14 cellular contexts compared by ENCODE assay signal in genomic region chr17:67414130-67414529, GRCh38. TPM values are rescaled to one million over a fixed set of nuclear protein-coding genes. Genes with fewer than 3 reads are reported as not detected.
DNase-seq lines count a peak whose midpoint lies in the region; ATAC-seq, FAIRE-seq and TF ChIP-seq lines count a peak whose summit lies in the region.
"Had no signal": no experiment of that assay in that cellular context is flagged by ENCODE, and none has a peak within 500 bp of the region (broad histone marks: within the 10 kb centered on the region; RNA-seq: fewer than 3 reads in every experiment).

No MANE protein-coding gene starts in this region.

- no peak for ATAC-seq in A549
- no peak for ATAC-seq in HCT116
- ATAC-seq in GM12878: no peak
- no peak for ATAC-seq in HG03108 (IDR thresholded peaks at IDR 0.05; ENCODE audit: unreplicated experiment)

- H3K9me1 ChIP-seq in keratinocyte (ENCODE audit: control insufficient read depth, extremely low read depth, insufficient read depth, low read length): no peaks in the 10 kb centered on the region

- SMC1A ChIA-PET in GM12878 (lab: Charles Lee; ENCODE audit: uncharacterized antibody, unreplicated experiment): no interaction called here

- WGBS in A549 (ENCODE audit: missing lambda C conversion rate): 84% methylated on average over 1 of the region's 1 CpG
- 4% methylated on average over 1 of the region's 1 CpG for WGBS in GM12878 (ENCODE audit: insufficient coverage, insufficient replicate concordance, low lambda C conversion rate, missing lambda C conversion rate)

- TF ChIP-seq CTCF in A549 (IDR thresholded peaks at IDR 0.05) (no peak), HCT116 (IDR thresholded peaks at IDR 0.05 in 2 of 3, conservative IDR thresholded peaks at IDR 0.05 in 1 of 3; ENCODE audit: borderline replicate concordance in 1 of 3, insufficient read depth in 1 of 3, low read depth in 2 of 3, low read length in 2 of 3) (no peak), GM12878 (IDR thresholded peaks at IDR 0.05 in 2 of 3, conservative IDR thresholded peaks at IDR 0.05 in 1 of 3; ENCODE audit: control insufficient read depth in 2 of 3, extremely low read depth in 1 of 3, insufficient read depth in 1 of 3, low read depth in 3 of 3, low read length in 3 of 3) (no peak), keratinocyte (optimal IDR thresholded peaks at IDR 0.05 in 1 of 3, IDR thresholded peaks at IDR 0.05 in 1 of 3, conservative IDR thresholded peaks at IDR 0.05 in 1 of 3; ENCODE audit: extremely low read depth in 1 of 3, insufficient read depth in 2 of 3, low read length in 3 of 3) (no peak)

- no peak for FAIRE-seq in A549 (lab: Jason Lieb, UNC)
- no peak for FAIRE-seq in GM12878 (lab: Jason Lieb, UNC)
- FAIRE-seq in keratinocyte (lab: Jason Lieb, UNC): no peak
- FAIRE-seq: GM19239 had no signal

- RAD21 ChIA-PET in HCT116 (lab: Charles Lee; ENCODE audit: low non-redundant PET in 1 of 2, low total read pairs in 2 of 2, uncharacterized antibody in 2 of 2, unreplicated experiment in 2 of 2) (no interaction called here), GM12878 (lab: Charles Lee; ENCODE audit: unreplicated experiment) (no interaction called here)

- BruUV-seq in HCT116 (replicated peaks; lab: Mats Ljungman, UMichigan) (no TSS peak), GM12878 (replicated peaks; lab: Mats Ljungman, UMichigan) (no TSS peak)

- H4K20me1 ChIP-seq in HCT116 (ENCODE audit: insufficient read depth) (no peaks in the 10 kb centered on the region), GM12878 (ENCODE audit: control insufficient read depth, insufficient read depth) (no peaks in the 10 kb centered on the region), keratinocyte (ENCODE audit: control insufficient read depth, extremely low read depth, insufficient read depth, low read length) (no peaks in the 10 kb centered on the region), Karpas-422 (ENCODE audit: insufficient read depth, low read depth, low read length) (no peaks in the 10 kb centered on the region)

- no peak overlapping the region for H3K4me3 ChIP-seq in A549
- H3K4me3 ChIP-seq in HCT116 (replicated peaks in 1 of 2; ENCODE audit: low read depth in 1 of 2, low read length in 2 of 2): no peak overlapping the region
- no peak overlapping the region for H3K4me3 ChIP-seq in GM12878
- H3K4me3 ChIP-seq in keratinocyte (ENCODE audit: control insufficient read depth in 2 of 3, extremely low read depth in 1 of 3, insufficient read depth in 2 of 3, low read depth in 1 of 3, low read length in 3 of 3): no peak overlapping the region
- no peak overlapping the region for H3K4me3 ChIP-seq in Karpas-422 (ENCODE audit: low read length)

- dilution Hi-C loops in keratinocyte (cut with MboI; ENCODE audit: extremely low pct_ligation_motif_present, low sequenced_read_pairs): no loop called here

- H3K4me1 ChIP-seq in A549 (peaks cover 7% of the 10 kb centered on the region; the same call in 2 of the 3 replicates), HCT116 (ENCODE audit: control insufficient read depth in 1 of 2, insufficient read depth in 2 of 2, low read length in 2 of 2) (peaks cover 17 to 49% of the 10 kb centered on the region in 2 experiments), GM12878 (ENCODE audit: control insufficient read depth, insufficient read depth, low read length) (no peaks in the 10 kb centered on the region), keratinocyte (ENCODE audit: control insufficient read depth, extremely low read depth, insufficient read depth, low read length) (peaks cover 13% of the 10 kb centered on the region), Karpas-422 (ENCODE audit: low read length) (no peaks in the 10 kb centered on the region)
- H3K4me1 ChIP-seq: Caco-2 had no signal

- H3K36me3 ChIP-seq in HCT116 (ENCODE audit: control insufficient read depth in 1 of 2, insufficient read depth in 2 of 2, low read length in 2 of 2) (no peaks in the 10 kb centered on the region), GM12878 (ENCODE audit: control insufficient read depth in 2 of 2, insufficient read depth in 2 of 2, low read length in 1 of 2) (no peaks in the 10 kb centered on the region; a peak in 1 of 4 replicates), keratinocyte (ENCODE audit: control insufficient read depth in 2 of 2, extremely low read depth in 1 of 2, insufficient read depth in 2 of 2, low read length in 2 of 2) (peaks cover 0 to 2% of the 10 kb centered on the region in 2 experiments), Karpas-422 (ENCODE audit: insufficient read depth, low read length) (no peaks in the 10 kb centered on the region)

- H3K9me2 ChIP-seq in HCT116 (ENCODE audit: insufficient read depth) (no peaks in the 10 kb centered on the region), Karpas-422 (replicated peaks; ENCODE audit: insufficient read depth, low read length) (no peaks in the 10 kb centered on the region)

- no peak for TF ChIP-seq POLR2A in A549 (IDR thresholded peaks at IDR 0.05; ENCODE audit: low read length)
- no peak for TF ChIP-seq POLR2A in HCT116 (IDR thresholded peaks at IDR 0.05; ENCODE audit: borderline replicate concordance, extremely low read depth, insufficient read depth, insufficient read length)
- no peak for TF ChIP-seq POLR2A in GM12878 (IDR thresholded peaks at IDR 0.05; ENCODE audit: low read depth, low read length)

- H3K79me2 ChIP-seq in HCT116 (ENCODE audit: insufficient read depth, low read length) (peaks cover 33% of the 10 kb centered on the region; the same call in 1 of the 2 replicates), GM12878 (ENCODE audit: control insufficient read depth, insufficient read depth, low read length) (peaks cover 25% of the 10 kb centered on the region), keratinocyte (ENCODE audit: control insufficient read depth, insufficient read depth, low read length) (peaks cover 38% of the 10 kb centered on the region), Karpas-422 (ENCODE audit: low read length) (no peaks in the 10 kb centered on the region)

- H3K4me2 ChIP-seq in A549 (no peak overlapping the region), HCT116 (ENCODE audit: low read length) (no peak overlapping the region), GM12878 (ENCODE audit: control insufficient read depth, insufficient read depth) (no peak overlapping the region), keratinocyte (ENCODE audit: control insufficient read depth, extremely low read depth, insufficient read depth, low read depth, low read length) (no peak overlapping the region), Karpas-422 (ENCODE audit: low read depth, low read length, poor library complexity, severe bottlenecking) (no peak overlapping the region)

- H3K9me3 ChIP-seq in A549: 0 out of 3 replicates have a peak, but pooled peaks cover 3% of the 10 kb centered on the region
- peaks cover 0 to 3% of the 10 kb centered on the region in 2 experiments; a peak in 1 of 4 replicates for H3K9me3 ChIP-seq in HCT116 (ENCODE audit: control insufficient read depth in 1 of 2, insufficient read depth in 1 of 2, low read depth in 1 of 2, low read length in 2 of 2)
- H3K9me3 ChIP-seq in GM12878 (replicated peaks; ENCODE audit: control insufficient read depth, insufficient read depth, low read length): no peaks in the 10 kb centered on the region; the same call in 2 of the 3 replicates
- no peaks in the 10 kb centered on the region for H3K9me3 ChIP-seq in keratinocyte (ENCODE audit: control insufficient read depth, low read depth, low read length)
- H3K9me3 ChIP-seq in Karpas-422 (ENCODE audit: low read length): peaks cover 6% of the 10 kb centered on the region; the same call in 1 of the 2 replicates
- H3K9me3 ChIP-seq: Caco-2 had no signal

- CTCF ChIA-PET in A549 (lab: Yijun Ruan, JAX) (no interaction called here), HCT116 (lab: Charles Lee) (no interaction called here), GM12878 (lab: Yijun Ruan, JAX) (no interaction called here)

- H2AFZ ChIP-seq in HCT116 (ENCODE audit: low read depth, low read length, poor library complexity, severe bottlenecking): no peak overlapping the region
- H2AFZ ChIP-seq in GM12878 (ENCODE audit: control insufficient read depth, low read depth, low read length): no peak overlapping the region
- no peak overlapping the region for H2AFZ ChIP-seq in keratinocyte (ENCODE audit: control insufficient read depth, low read length)
- H2AFZ ChIP-seq in Karpas-422 (ENCODE audit: low read length): no peak overlapping the region

- H3K27ac ChIP-seq in A549 (no peak overlapping the region), HCT116 (ENCODE audit: low read depth, low read length) (no peak overlapping the region), GM12878 (ENCODE audit: control insufficient read depth, insufficient read depth) (no peak overlapping the region), keratinocyte (ENCODE audit: control insufficient read depth, insufficient read depth, low read length) (peak overlapping the region; percentile 70), Karpas-422 (ENCODE audit: low read length) (no peak overlapping the region)

- no peaks in the 10 kb centered on the region for H3K27me3 ChIP-seq in HCT116 (ENCODE audit: insufficient read depth, low read length)
- H3K27me3 ChIP-seq in GM12878 (replicated peaks in 1 of 2; ENCODE audit: control insufficient read depth in 2 of 2, insufficient read depth in 2 of 2, low read length in 1 of 2): no peaks in the 10 kb centered on the region
- no peaks in the 10 kb centered on the region for H3K27me3 ChIP-seq in keratinocyte (ENCODE audit: control insufficient read depth, extremely low read depth, insufficient read depth, low read length)
- H3K27me3 ChIP-seq in Karpas-422 (ENCODE audit: low read length): no peaks in the 10 kb centered on the region

- in situ Hi-C loops in GM12878 (cut with MboI): no loop called here

- DNase-seq in A549 (ENCODE audit: low read depth in 1 of 2, low spot score in 1 of 2): no peak
- DNase-seq in HCT116 (ENCODE audit: low read depth, low spot score): no peak
- no peak for DNase-seq in GM12878 (ENCODE audit: low read depth, low spot score)
- DNase-seq in keratinocyte (ENCODE audit: low read depth, low spot score): no peak
- no peak for DNase-seq in Karpas-422
- no peak for DNase-seq in NCI-H1105 (lab: John Stamatoyannopoulos, UW)
- DNase-seq: Caco-2; CD8-positive, alpha-beta memory T cell; DND-41; GDM1; HCEC 1CT; IMR-90 had no signal

- TF ChIP-seq EP300 in A549 (IDR thresholded peaks at IDR 0.05) (no peak), GM12878 (IDR thresholded peaks at IDR 0.05; ENCODE audit: borderline replicate concordance in 1 of 2, control insufficient read depth in 1 of 2, low read depth in 2 of 2, low read length in 2 of 2) (no peak)

- POLR2A ChIA-PET in A549 (lab: Yijun Ruan, JAX) (no interaction called here), HCT116 (lab: Charles Lee) (no interaction called here), GM12878 (lab: Charles Lee) (no interaction called here)

- intact Hi-C loops in HCT116 (cut with micrococcal nuclease): no loop called here
- intact Hi-C loops in GM12878 (cut with micrococcal nuclease; ENCODE audit: unreplicated experiment): no loop called here

- no peak for TF ChIP-seq RAD21 in A549 (conservative IDR thresholded peaks at IDR 0.05 in 1 of 2, IDR thresholded peaks at IDR 0.05 in 1 of 2)
- TF ChIP-seq RAD21 in HCT116 (IDR thresholded peaks at IDR 0.05; ENCODE audit: low read depth): no peak
- TF ChIP-seq RAD21 in GM12878 (IDR thresholded peaks at IDR 0.05; ENCODE audit: insufficient read depth, low read depth, low read length): no peak

- H3K9ac ChIP-seq in HCT116 (ENCODE audit: low read length) (no peak overlapping the region), GM12878 (ENCODE audit: control insufficient read depth, insufficient read depth, low read length) (no peak overlapping the region), keratinocyte (ENCODE audit: control insufficient read depth, extremely low read depth, insufficient read depth, low read length) (no peak overlapping the region), Karpas-422 (ENCODE audit: low read length) (no peak overlapping the region)

RNA-seq across cellular contexts. Expression of gene PITPNC1, which starts 37.0 kb away (rescaled TPM):
- polyA plus RNA-seq in A549 (2011; rRNA removed) (10.8 and 11.2 TPM in 2 replicates), A549 (2017; fragmentation: RNase III; extraction: RNeasy Plus Mini Kit Qiagen cat#74134 plus additional on column Dnase treatment) (3.1 to 3.9 TPM (median 3.7 TPM) in 3 replicates), GM12878 (2011; rRNA removed) (56.1 and 71.0 TPM in 2 replicates), GM12878 (2014; fragmentation: Illumina TruSeq; extraction: Trizol) (60.9 and 84.9 TPM in 2 replicates), GM12878 (2014; fragmentation: Nextera tagmentation; extraction: Ambion mirVana) (10 to 100 TPM; 12.2 to 24.6 TPM), GM12878 (2014; rRNA removed) (27.0 and 27.2 TPM in 2 replicates), GM12878 (2016; fragmentation: Nextera tagmentation; extraction: Ambion mirVana) (10 to 100 TPM; 44.0 to 50.6 TPM), keratinocyte (14.7 to 25.4 TPM (median 24.8 TPM) in 3 replicates)
- 2.4 and 3.1 TPM in 2 replicates for polyA plus RNA-seq in A549 (2012; cell fraction: cytosol; rRNA removed)
- polyA plus RNA-seq in A549 (2012; cell fraction: nucleus; rRNA removed): 1.2 and 1.5 TPM in 2 replicates
- polyA minus RNA-seq in A549 (2011; rRNA and poly(A)+ RNA removed): 5.5 and 10.7 TPM in 2 replicates
- total RNA-seq in HCT116 (2021; ENCODE audit: unreplicated experiment) (41.9 TPM), GM12878 (2014; rRNA removed) (29.3 and 36.0 TPM in 2 replicates), GM12878 (2014; rRNA removed; fragmentation: Illumina TruSeq; extraction: Trizol) (56.0 and 59.8 TPM in 2 replicates), GM12878 (2021) (57.1 and 62.4 TPM in 2 replicates)
- polyA plus RNA-seq in HCT116 (2012): 41.1 and 57.8 TPM in 2 replicates
- total RNA-seq in GM12878 (2013; cell fraction: nucleolus; rRNA removed): 66.8 and 74.2 TPM in 2 replicates
- 31.7 TPM for polyA plus RNA-seq in GM12878 (2011; ENCODE audit: low read depth)
- 33.6 and 48.4 TPM in 2 replicates for polyA plus RNA-seq in GM12878 (2011; cell fraction: cytosol; rRNA removed)
- 20.8 and 26.9 TPM in 2 replicates for polyA plus RNA-seq in GM12878 (2011; cell fraction: nucleus; rRNA removed)
- polyA plus RNA-seq in GM12878 (2012): 44.8 and 50.5 TPM in 2 replicates
- 50.2 and 52.9 TPM in 2 replicates for polyA minus RNA-seq in GM12878 (2011; rRNA and poly(A)+ RNA removed)
- 19.9 and 22.7 TPM in 2 replicates for polyA minus RNA-seq in GM12878 (2011; cell fraction: cytosol; rRNA and poly(A)+ RNA removed)
- 15.8 and 34.8 TPM in 2 replicates for polyA minus RNA-seq in GM12878 (2011; cell fraction: nucleus; rRNA and poly(A)+ RNA removed)
- polyA plus RNA-seq in keratinocyte (2011; ENCODE audit: low read depth): 19.5 TPM
- polyA plus RNA-seq in keratinocyte (2011; cell fraction: cytosol; rRNA removed): 23.4 and 33.3 TPM in 2 replicates
- polyA plus RNA-seq in keratinocyte (2011; cell fraction: nucleus; rRNA removed): 12.7 and 15.9 TPM in 2 replicates
- polyA plus RNA-seq in keratinocyte (2012; ENCODE audit: low replicate concordance): 23.1 and 23.3 TPM in 2 replicates
- polyA minus RNA-seq in keratinocyte: 13.8 to 26.5 TPM (median 17.4 TPM) in 3 replicates
- polyA minus RNA-seq in keratinocyte (2011; cell fraction: cytosol; rRNA and poly(A)+ RNA removed): 16.9 TPM
- polyA minus RNA-seq in keratinocyte (2011; cell fraction: nucleus; rRNA and poly(A)+ RNA removed): 7.9 and 15.7 TPM in 2 replicates
- 2.7 and 3.8 TPM in 2 replicates for total RNA-seq in Karpas-422 (2014; rRNA removed; shearing (Covaris generic); ENCODE audit: low replicate concordance)

RNA-seq across cellular contexts. Expression of gene PSMD12, which starts 47.8 kb away (rescaled TPM):
- polyA plus RNA-seq in A549 (2011; rRNA removed): 63.4 and 106 TPM in 2 replicates
- 36.6 and 41.6 TPM in 2 replicates for polyA plus RNA-seq in A549 (2012; cell fraction: cytosol; rRNA removed)
- polyA plus RNA-seq in A549 (2012; cell fraction: nucleus; rRNA removed): 15.5 and 18.5 TPM in 2 replicates
- 104 to 126 TPM (median 106 TPM) in 3 replicates for polyA plus RNA-seq in A549 (2017; fragmentation: RNase III; extraction: RNeasy Plus Mini Kit Qiagen cat#74134 plus additional on column Dnase treatment)
- polyA minus RNA-seq in A549 (2011; rRNA and poly(A)+ RNA removed): 18.3 and 18.5 TPM in 2 replicates
- total RNA-seq in HCT116 (2021; ENCODE audit: unreplicated experiment): 115 TPM
- 54.1 and 55.3 TPM in 2 replicates for polyA plus RNA-seq in HCT116 (2012)
- total RNA-seq in GM12878 (2013; cell fraction: nucleolus; rRNA removed): 39.0 and 45.6 TPM in 2 replicates
- total RNA-seq in GM12878 (2014; rRNA removed): 19.8 and 21.4 TPM in 2 replicates
- 36.2 and 37.3 TPM in 2 replicates for total RNA-seq in GM12878 (2014; rRNA removed; fragmentation: Illumina TruSeq; extraction: Trizol)
- total RNA-seq in GM12878 (2021): 51.5 and 53.5 TPM in 2 replicates
- 16.5 TPM for polyA plus RNA-seq in GM12878 (2011; ENCODE audit: low read depth)
- polyA plus RNA-seq in GM12878 (2011; rRNA removed): 44.0 and 59.3 TPM in 2 replicates
- polyA plus RNA-seq in GM12878 (2011; cell fraction: cytosol; rRNA removed): 16.3 and 17.9 TPM in 2 replicates
- 13.2 and 18.5 TPM in 2 replicates for polyA plus RNA-seq in GM12878 (2011; cell fraction: nucleus; rRNA removed)
- 35.3 and 36.4 TPM in 2 replicates for polyA plus RNA-seq in GM12878 (2012)
- polyA plus RNA-seq in GM12878 (2014; fragmentation: Illumina TruSeq; extraction: Trizol): 88.0 and 105 TPM in 2 replicates
- polyA plus RNA-seq in GM12878 (2014; fragmentation: Nextera tagmentation; extraction: Ambion mirVana): 10 to 100 TPM; 21.2 to 33.0 TPM
- polyA plus RNA-seq in GM12878 (2014; rRNA removed): 48.0 and 50.9 TPM in 2 replicates
- polyA plus RNA-seq in GM12878 (2016; fragmentation: Nextera tagmentation; extraction: Ambion mirVana): 100 to 1,000 TPM; 139 to 149 TPM
- polyA minus RNA-seq in GM12878 (2011; rRNA and poly(A)+ RNA removed): 7.2 and 17.8 TPM in 2 replicates
- polyA minus RNA-seq in GM12878 (2011; cell fraction: cytosol; rRNA and poly(A)+ RNA removed): 10.3 and 10.6 TPM in 2 replicates
- polyA minus RNA-seq in GM12878 (2011; cell fraction: nucleus; rRNA and poly(A)+ RNA removed): 7.9 and 18.6 TPM in 2 replicates
- polyA plus RNA-seq in keratinocyte: 29.6 to 68.4 TPM (median 56.6 TPM) in 3 replicates
- 81.7 TPM for polyA plus RNA-seq in keratinocyte (2011; ENCODE audit: low read depth)
- polyA plus RNA-seq in keratinocyte (2011; cell fraction: cytosol; rRNA removed): 34.4 and 60.1 TPM in 2 replicates
- polyA plus RNA-seq in keratinocyte (2011; cell fraction: nucleus; rRNA removed): 36.2 and 54.4 TPM in 2 replicates
- 60.1 and 72.2 TPM in 2 replicates for polyA plus RNA-seq in keratinocyte (2012; ENCODE audit: low replicate concordance)
- 7.3 to 42.1 TPM (median 13.0 TPM) in 3 replicates for polyA minus RNA-seq in keratinocyte
- polyA minus RNA-seq in keratinocyte (2011; cell fraction: cytosol; rRNA and poly(A)+ RNA removed): 79.6 TPM
- 14.2 and 31.7 TPM in 2 replicates for polyA minus RNA-seq in keratinocyte (2011; cell fraction: nucleus; rRNA and poly(A)+ RNA removed)
- total RNA-seq in Karpas-422 (2014; rRNA removed; shearing (Covaris generic); ENCODE audit: low replicate concordance): 18.7 TPM in 2 replicates

Comparison
In these comparisons a context has a peak if more than half of its experiments do, and no peak if none do; other contexts are left out.
1. Of the 24 proteins assayed by ChIP-seq in both GM12878 and A549: peak only in GM12878: none; only in A549: HDAC2 and KDM1A; in both: none; in neither: 22.